29 cellular contexts compared by ENCODE assay signal in genomic region chrY:15259286-15259685, GRCh38.
"Had no signal": no experiment of that assay in that cellular context is flagged by ENCODE, and none has a peak within 500 bp of the region (broad histone marks: within the 10 kb centered on the region; RNA-seq: fewer than 3 reads in every experiment).

No MANE protein-coding gene starts in this region.

- H3K4me1 Mint-ChIP-seq: mesothelial cell of epicardium; naive B cell; nephron; neural progenitor cell; stimulated activated naive CD8-positive, alpha-beta T cell treated with anti-CD3 and anti-CD28 coated beads, Interleukin-15, amount 100 ng/mL, for 72 hours had no signal

- H3K27ac ChIP-seq: coronary artery, gastrocnemius medialis, left lung, neural progenitor cell, parathyroid adenoma, right atrium auricular region, suprapubic skin had no signal

- FAIRE-seq: endothelial cell of umbilical vein, kidney, urothelium cell line had no signal

- H3K4me3 Mint-ChIP-seq: mesothelial cell of epicardium; naive B cell; nephron; neural progenitor cell; stimulated activated naive CD8-positive, alpha-beta T cell treated with anti-CD3 and anti-CD28 coated beads, Interleukin-15, amount 100 ng/mL, for 72 hours; type B pancreatic cell had no signal

- H3K9ac ChIP-seq: neural progenitor cell, parathyroid adenoma had no signal

- H2AFZ ChIP-seq: neural progenitor cell, parathyroid adenoma had no signal

- H3K27me3 Mint-ChIP-seq: naive B cell; progenitor cell of endocrine pancreas; stimulated activated naive CD8-positive, alpha-beta T cell treated with anti-CD3 and anti-CD28 coated beads, Interleukin-15, amount 100 ng/mL, for 72 hours; type B pancreatic cell had no signal

- H3K27ac Mint-ChIP-seq: mesothelial cell of epicardium; naive B cell; nephron; neural progenitor cell; progenitor cell of endocrine pancreas; stimulated activated naive CD8-positive, alpha-beta T cell treated with anti-CD3 and anti-CD28 coated beads, Interleukin-15, amount 100 ng/mL, for 72 hours; type B pancreatic cell had no signal

- DNase-seq: dermis blood vessel endothelial cell; effector memory CD4-positive, alpha-beta T cell; foreskin fibroblast; gastrocnemius medialis; head of caudate nucleus; kidney; left lung; mesenchymal stem cell; naive B cell; stimulated activated CD4-positive, alpha-beta T cell treated with anti-CD3 and anti-CD28 coated beads, Interleukin-12 subunit alpha, Interleukin-12 subunit beta, amount 100 ng/mL, for 4 hours; stimulated activated CD4-positive, alpha-beta T cell treated with anti-CD3 and anti-CD28 coated beads, Interleukin-1b, Interleukin-23, amount 100 ng/mL, for 48 hours; stimulated activated CD4-positive, alpha-beta T cell treated with anti-CD3 and anti-CD28 coated beads, Interleukin-4, amount 100 ng/mL, for 1 hour; stimulated activated CD8-positive, alpha-beta memory T cell treated with anti-CD3 and anti-CD28 coated beads, Interleukin-4, amount 100 ng/mL, for 48 hours; stimulated activated naive CD4-positive, alpha-beta T cell; stimulated activated naive CD8-positive, alpha-beta T cell treated with anti-CD3 and anti-CD28 coated beads, Interleukin-15, amount 100 ng/mL, for 72 hours had no signal

- H3K4me2 ChIP-seq: neural progenitor cell, smooth muscle cell had no signal

- H3K4me1 ChIP-seq: gastrocnemius medialis, left lung, neural progenitor cell, parathyroid adenoma, right atrium auricular region, suprapubic skin had no signal

- ATAC-seq: gastrocnemius medialis; left lung; mucosa of descending colon; sciatic nerve; stimulated activated naive CD8-positive, alpha-beta T cell treated with anti-CD3 and anti-CD28 coated beads, Interleukin-15, amount 100 ng/mL, for 72 hours had no signal

- H3K27me3 ChIP-seq: gastrocnemius medialis, left lung, neural progenitor cell, right atrium auricular region, suprapubic skin had no signal

- H3K9me3 Mint-ChIP-seq: mesothelial cell of epicardium, nephron, neural progenitor cell, type B pancreatic cell had no signal

- H3K36me3 Mint-ChIP-seq: mesothelial cell of epicardium, naive B cell, neural progenitor cell, type B pancreatic cell had no signal

- H3K9me3 ChIP-seq: gastrocnemius medialis, left lung, mucosa of descending colon, right atrium auricular region, suprapubic skin had no signal

- H3K4me3 ChIP-seq: coronary artery, gastrocnemius medialis, left lung, mucosa of descending colon, neural progenitor cell, right atrium auricular region, smooth muscle cell, suprapubic skin had no signal

- H3K36me3 ChIP-seq: gastrocnemius medialis, left lung, neural progenitor cell, right atrium auricular region, suprapubic skin had no signal

- H3K79me2 ChIP-seq: parathyroid adenoma had no signal
